ENCODE assay signal across 8 cellular contexts in genomic region chr17:49464049-49464448, GRCh38. TPM values are rescaled to one million over a fixed set of nuclear protein-coding genes. Genes with fewer than 3 reads are reported as not detected.
"Had no signal": no experiment of that assay in that cellular context is flagged by ENCODE, and none has a peak within 500 bp of the region (broad histone marks: within the 10 kb centered on the region; RNA-seq: fewer than 3 reads in every experiment).

No MANE protein-coding gene starts in this region.

- H3K4me2 ChIP-seq: KMS-11 had no signal

- H3K27ac ChIP-seq: HL-60, KMS-11 had no signal

- DNase-seq: IMR-90, KBM-7, KG1 had no signal

- ATAC-seq: HepG2 had no signal

- H3K9ac ChIP-seq: KMS-11 had no signal

- FAIRE-seq: HepG2 had no signal

RNA-seq across cellular contexts. Expression of gene NGFR, which starts 31.0 kb away (rescaled TPM):
- total RNA-seq: HT-29 had no signal
- polyA plus RNA-seq: IgD-negative memory B cell had no signal
